Comparison of ENCODE assay signal across 36 cellular contexts in the genomic region with DNA sequence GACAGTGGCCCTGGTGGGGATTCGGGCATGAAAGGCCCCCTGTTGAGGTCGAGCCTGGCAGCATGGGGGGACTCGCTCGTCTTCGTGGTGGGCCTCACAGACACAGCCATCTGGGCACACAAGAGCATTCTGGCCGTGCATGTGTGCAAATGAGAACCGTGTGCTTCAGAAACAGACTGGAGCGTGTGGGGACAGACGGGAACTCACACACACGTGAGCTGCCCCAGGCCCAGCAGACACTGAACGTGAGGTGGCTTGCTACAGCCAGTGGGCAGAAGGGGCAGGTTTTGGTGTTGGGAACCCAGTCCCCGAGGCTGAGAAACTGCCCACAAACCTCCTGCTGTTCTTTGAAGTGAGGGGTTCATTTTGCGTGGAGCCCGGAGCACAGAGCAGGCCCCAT. TPM values are rescaled to one million over a fixed set of nuclear protein-coding genes. Genes with fewer than 3 reads are reported as not detected.
"Had no signal": no experiment of that assay in that cellular context is flagged by ENCODE, and none has a peak within 500 bp of the region (broad histone marks: within the 10 kb centered on the region; RNA-seq: fewer than 3 reads in every experiment).

No MANE protein-coding gene starts in this region.

- ATAC-seq: activated CD8-positive, alpha-beta T cell treated with anti-CD3 and anti-CD28 coated beads for 36 hours; body of pancreas; K562; PC-3 had no signal

- H3K27me3 ChIP-seq: body of pancreas, Peyer's patch had no signal

- H3K9me3 Mint-ChIP-seq: activated CD4-positive, alpha-beta T cell treated with anti-CD3 and anti-CD28 coated beads, Interleukin-2, amount 10 ng/mL, durations not matched to agents 24 days and 14 days; activated CD8-positive, alpha-beta T cell treated with anti-CD3 and anti-CD28 coated beads for 36 hours; activated naive CD4-positive, alpha-beta T cell treated with anti-CD3 and anti-CD28 coated beads, Interleukin-2, amount 50 U/mL, for 24 hours; activated naive CD8-positive, alpha-beta T cell treated with anti-CD3 and anti-CD28 coated beads, Interleukin-2, amount 10 ng/mL, durations not matched to agents 7 days and 5 days; activated T-helper 2 cell treated with anti-CD3 and anti-CD28 coated beads, Interferon-gamma antibody, Interleukin-2, Interleukin-4, amounts not matched to agents 10 μg/mL and 5 μg/mL and 100 μg/mL, durations not matched to agents 14 hours and 24 hours and 36 hours; T-helper 1 cell treated with Interleukin-12 subunit alpha and Interleukin-12 subunit beta and Interleukin-4 antibody, amounts not matched to agents 30 μg/mL and 1 μg/mL, for 36 hours; T-helper 2 cell treated with Interferon-gamma antibody and Interleukin-4, amounts not matched to agents 5 μg/mL and 100 μg/mL, for 36 hours had no signal

- H3K9ac ChIP-seq: SK-N-SH had no signal

- H3K4me2 ChIP-seq: SK-N-SH had no signal

- FAIRE-seq: astrocyte, bronchial epithelial cell, K562, TTC549 had no signal

- DNase-seq: activated CD4-positive, alpha-beta T cell treated with anti-CD3 and anti-CD28 coated beads, Interleukin-2, amount 10 ng/mL, durations not matched to agents 24 days and 14 days; activated CD4-positive, alpha-beta T cell treated with anti-CD3 and anti-CD28 coated beads, Interleukin-2, amount 50 U/mL, for 4 hours; activated CD8-positive, alpha-beta T cell treated with anti-CD3 and anti-CD28 coated beads for 36 hours; activated gamma-delta T cell; activated naive CD4-positive, alpha-beta T cell treated with Interleukin-2 at 50 U/mL for 16 hours; activated naive CD8-positive, alpha-beta T cell treated with anti-CD3 and anti-CD28 coated beads, Interleukin-2, amount 10 ng/mL, durations not matched to agents 7 days and 5 days; activated T-cell treated with anti-CD3 and anti-CD28 coated beads, Interleukin-2, amount 50 U/mL, for 1 hour; amygdala; body of pancreas; central memory CD4-positive, alpha-beta T cell; NCI-H1048; NCI-H1105 treated with DMSO at 0.1 percent for 48 hours; NCI-H1436; NCI-H1694; NCI-H2029; NCI-H345; NCI-H524 treated with DMSO at 0.1 percent for 48 hours; NK-92 treated with Interleukin-12 subunit alpha and Interleukin-12 subunit beta, amount 100 ng/mL, for 24 hours; PC-3; Peyer's patch; RPMI8226; SHP77; SK-N-SH had no signal

- H3K36me3 ChIP-seq: Peyer's patch, SJSA1 had no signal

- H3K4me1 ChIP-seq: body of pancreas, Peyer's patch, SJSA1 had no signal

- H3K9me2 ChIP-seq: SK-N-SH had no signal

- H3K4me3 ChIP-seq: body of pancreas, K562, Peyer's patch, SJSA1 had no signal

- H3K4me3 Mint-ChIP-seq: activated CD4-positive, alpha-beta T cell treated with anti-CD3 and anti-CD28 coated beads, Interleukin-2, amount 10 ng/mL, durations not matched to agents 24 days and 14 days; activated CD8-positive, alpha-beta T cell treated with anti-CD3 and anti-CD28 coated beads for 36 hours; activated naive CD4-positive, alpha-beta T cell treated with anti-CD3 and anti-CD28 coated beads, Interleukin-2, amount 50 U/mL, for 24 hours; activated naive CD8-positive, alpha-beta T cell treated with anti-CD3 and anti-CD28 coated beads, Interleukin-2, amount 10 ng/mL, durations not matched to agents 7 days and 5 days; T-helper 1 cell treated with Interleukin-12 subunit alpha and Interleukin-12 subunit beta and Interleukin-4 antibody, amounts not matched to agents 30 μg/mL and 1 μg/mL, for 36 hours; T-helper 2 cell treated with Interferon-gamma antibody and Interleukin-4, amounts not matched to agents 5 μg/mL and 100 μg/mL, for 36 hours had no signal

- H3K27ac ChIP-seq: body of pancreas, Peyer's patch, SJSA1 had no signal

- H3K4me1 Mint-ChIP-seq: activated CD4-positive, alpha-beta T cell treated with anti-CD3 and anti-CD28 coated beads, Interleukin-2, amount 10 ng/mL, durations not matched to agents 24 days and 14 days; activated naive CD4-positive, alpha-beta T cell treated with anti-CD3 and anti-CD28 coated beads, Interleukin-2, amount 50 U/mL, for 24 hours; activated naive CD8-positive, alpha-beta T cell treated with anti-CD3 and anti-CD28 coated beads, Interleukin-2, amount 10 ng/mL, durations not matched to agents 7 days and 5 days had no signal

- H3K9me3 ChIP-seq: body of pancreas, Peyer's patch, SJSA1, SK-N-SH had no signal

- H3K36me3 Mint-ChIP-seq: activated naive CD4-positive, alpha-beta T cell treated with anti-CD3 and anti-CD28 coated beads, Interleukin-2, amount 50 U/mL, for 24 hours; activated naive CD8-positive, alpha-beta T cell treated with anti-CD3 and anti-CD28 coated beads, Interleukin-2, amount 10 ng/mL, durations not matched to agents 7 days and 5 days had no signal

RNA-seq across cellular contexts. Expression of a gene that starts 38.6 kb away (rescaled TPM):
- total RNA-seq: activated CD4-positive, alpha-beta T cell treated with anti-CD3 and anti-CD28 coated beads, Interleukin-2, amount 10 ng/mL, durations not matched to agents 24 days and 14 days; activated CD8-positive, alpha-beta memory T cell treated with anti-CD3 and anti-CD28 coated beads for 36 hours; activated CD8-positive, alpha-beta T cell treated with anti-CD3 and anti-CD28 coated beads for 36 hours; activated naive CD8-positive, alpha-beta T cell treated with anti-CD3 and anti-CD28 coated beads, Interleukin-2, amount 10 ng/mL, durations not matched to agents 7 days and 5 days; activated T-helper 2 cell treated with anti-CD3 and anti-CD28 coated beads, Interferon-gamma antibody, Interleukin-2, Interleukin-4, amounts not matched to agents 10 μg/mL and 5 μg/mL and 100 μg/mL, durations not matched to agents 14 hours and 24 hours and 36 hours; astrocyte; body of pancreas; bronchial epithelial cell; K562; M059J; NCI-H460; PC-3; Peyer's patch; SJSA1 had no signal
- polyA plus RNA-seq: adipose tissue, K562, SK-N-SH had no signal
